8 cellular contexts compared by ENCODE assay signal in the genomic region with DNA sequence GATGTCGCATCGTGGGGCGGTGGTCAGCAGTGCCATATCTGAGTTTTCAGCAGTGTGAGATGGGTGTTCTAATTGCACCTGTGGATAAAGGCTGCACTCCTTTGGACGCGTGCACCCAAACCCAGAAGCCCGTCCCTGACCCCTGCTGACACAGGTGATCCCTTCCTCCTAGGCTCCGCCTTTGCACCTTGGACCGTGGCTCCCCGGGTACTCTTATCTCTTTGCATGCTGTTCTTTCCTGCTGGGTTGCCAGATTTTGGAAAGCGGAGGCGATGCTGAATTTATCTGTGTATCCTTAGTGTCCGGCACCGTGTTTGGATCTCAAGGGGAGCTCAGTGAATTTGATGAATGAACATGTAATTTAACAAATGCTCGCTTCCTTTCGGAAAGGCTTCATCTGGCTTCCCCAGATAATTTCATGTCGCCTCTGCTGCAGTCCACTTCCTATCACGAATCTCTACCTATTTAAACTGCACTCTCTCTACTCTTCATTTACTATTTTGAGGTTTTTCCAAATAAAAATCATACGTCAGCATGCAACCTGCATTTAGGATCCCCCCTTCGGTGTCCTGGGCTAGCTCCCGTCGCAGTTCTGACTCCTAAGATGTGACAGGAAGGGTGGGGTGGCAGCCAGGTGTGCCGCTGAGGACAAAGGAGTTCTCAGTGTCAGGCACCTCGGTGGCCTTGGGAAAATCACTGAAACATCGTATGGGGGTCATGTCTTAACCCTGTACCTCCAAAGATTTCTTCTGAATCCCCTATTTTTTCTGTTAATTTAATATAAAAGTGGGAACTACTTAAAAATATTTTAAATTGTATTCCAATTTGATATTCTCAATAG. TPM values are rescaled to one million over a fixed set of nuclear protein-coding genes. Genes with fewer than 3 reads are reported as not detected.
DNase-seq lines count a peak whose midpoint lies in the region; ATAC-seq and TF ChIP-seq lines count a peak whose summit lies in the region.

No MANE protein-coding gene starts in this region.

- no peak overlapping the region for H4K8ac ChIP-seq in mesendoderm (ENCODE audit: low read depth, low read length)

- no peak overlapping the region for H2AK5ac ChIP-seq in mesendoderm (ENCODE audit: low read length)

- TF ChIP-seq POLR2A in Peyer's patch (IDR thresholded peaks at IDR 0.05) (no peak), upper lobe of left lung (IDR thresholded peaks at IDR 0.05) (no peak)

- peak overlapping the region; percentile 30 for H3K23ac ChIP-seq in mesendoderm (ENCODE audit: low read length)

- no peaks in the 10 kb centered on the region for H3K79me1 ChIP-seq in mesendoderm (ENCODE audit: low read length)

- H3K9me3 ChIP-seq in Peyer's patch: no peaks in the 10 kb centered on the region
- no peaks in the 10 kb centered on the region for H3K9me3 ChIP-seq in upper lobe of left lung
- H3K9me3 ChIP-seq in BE2C: no peaks in the 10 kb centered on the region; the same call in 1 of the 2 replicates

- peak overlapping the region; percentile 81 for H3K18ac ChIP-seq in mesendoderm (ENCODE audit: low read length)

- peak overlapping the region; percentile 80 for H3K56ac ChIP-seq in mesendoderm (ENCODE audit: low read length)

- TF ChIP-seq EP300 in upper lobe of left lung (IDR thresholded peaks at IDR 0.05): no peak

- H3K4me1 ChIP-seq in Peyer's patch: peaks cover 0 to 12% (median 6%) of the 10 kb centered on the region in 4 donors
- H3K4me1 ChIP-seq in mesendoderm (ENCODE audit: control insufficient read depth, low read depth, low read length): peaks cover 6% of the 10 kb centered on the region
- H3K4me1 ChIP-seq in upper lobe of left lung: peaks cover 7 to 32% (median 13%) of the 10 kb centered on the region in 4 donors
- H3K4me1 ChIP-seq in BE2C: no peaks in the 10 kb centered on the region

- H3K27ac ChIP-seq in Peyer's patch: peak overlapping the region; percentile 61 to 96 (median 92)
- peak overlapping the region in 12 of 59 donors; percentile 7 to 83 (median 72) for H3K27ac ChIP-seq in dorsolateral prefrontal cortex
- H3K27ac ChIP-seq in mesendoderm (ENCODE audit: low read depth, low read length): peak overlapping the region; percentile 92
- H3K27ac ChIP-seq in upper lobe of left lung: peak overlapping the region; percentile 83 to 89 (median 88)

- H3K4ac ChIP-seq in mesendoderm (ENCODE audit: low read depth, low read length): no peak overlapping the region

- H3K4me2 ChIP-seq in mesendoderm (ENCODE audit: low read length): peak overlapping the region; percentile 80

- H2BK120ac ChIP-seq in mesendoderm (ENCODE audit: low read depth, low read length): no peak overlapping the region

- no CpG with 5 or more reads among the region's 24 CpGs for WGBS in mesendoderm (ENCODE audit: extremely low coverage, insufficient coverage, low lambda C conversion rate)
- WGBS in upper lobe of left lung, 2 donors: 6 to 7% methylated on average over 24 of the region's 24 CpGs

- no peak overlapping the region for H4K5ac ChIP-seq in mesendoderm (ENCODE audit: low read length)

- no peak overlapping the region for H2BK15ac ChIP-seq in mesendoderm (replicated peaks; ENCODE audit: low read depth)

- intact Hi-C loops in dorsolateral prefrontal cortex (cut with DNase I): loop anchor here (2.0 to 5.0 kb wide), 3 partner anchors 105 to 401 kb away; no protein-coding TSS in a partner anchor

- peak overlapping the region; percentile 68 for H3K9ac ChIP-seq in mesendoderm (ENCODE audit: low read length)

- H3K79me2 ChIP-seq in mesendoderm (ENCODE audit: control insufficient read depth, insufficient read depth, low read length): peaks cover 18% of the 10 kb centered on the region

- H3K4me3 ChIP-seq in GM12865 (ENCODE audit: low read depth, low read length): peak overlapping the region; percentile 30
- peak overlapping the region; percentile 57 to 75 (median 69) for H3K4me3 ChIP-seq in Peyer's patch
- peak overlapping the region; percentile 53 to 82 (median 69) for H3K4me3 ChIP-seq in dorsolateral prefrontal cortex
- peak overlapping the region; percentile 57 for H3K4me3 ChIP-seq in mesendoderm (ENCODE audit: low read length)
- H3K4me3 ChIP-seq in upper lobe of left lung: peak overlapping the region; percentile 51 to 69 (median 60)
- no peak overlapping the region for H3K4me3 ChIP-seq in BE2C (ENCODE audit: low read depth, low read length)

- DNase-seq in GM12865 (ENCODE audit: low read depth): no peak
- DNase-seq in Peyer's patch: peak; percentile 31 to 91 (median 89)
- peak in 2 of 10 donors; percentile 26 to 47 for DNase-seq in dorsolateral prefrontal cortex
- DNase-seq in mesendoderm: peak; percentile 58
- DNase-seq in upper lobe of left lung: peak in 1 of 2 donors; percentile 38
- no peak for DNase-seq in BE2C
- no peak for DNase-seq in H4 (ENCODE audit: low spot score)

- no peaks in the 10 kb centered on the region for H3K36me3 ChIP-seq in Peyer's patch
- H3K36me3 ChIP-seq in mesendoderm (ENCODE audit: control insufficient read depth, insufficient read depth, low read length): no peaks in the 10 kb centered on the region
- no peaks in the 10 kb centered on the region for H3K36me3 ChIP-seq in upper lobe of left lung
- no peaks in the 10 kb centered on the region for H3K36me3 ChIP-seq in BE2C

- no peak for TF ChIP-seq CTCF in GM12865 (IDR thresholded peaks at IDR 0.05; ENCODE audit: insufficient read depth, low read depth, low read length, missing control alignments)
- no peak for TF ChIP-seq CTCF in Peyer's patch (IDR thresholded peaks at IDR 0.05)
- TF ChIP-seq CTCF in dorsolateral prefrontal cortex (IDR thresholded peaks at IDR 0.05 in 54 of 56, conservative IDR thresholded peaks at IDR 0.05 in 2 of 56; ENCODE audit: low read depth in 1 of 56, partially characterized antibody in 56 of 56): no peak
- no peak for TF ChIP-seq CTCF in upper lobe of left lung (IDR thresholded peaks at IDR 0.05)
- TF ChIP-seq CTCF in BE2C (IDR thresholded peaks at IDR 0.05; ENCODE audit: low read depth, low read length): no peak

- no peaks in the 10 kb centered on the region for H3K27me3 ChIP-seq in Peyer's patch
- H3K27me3 ChIP-seq in dorsolateral prefrontal cortex: peaks cover 0 to 27% (median 0%) of the 10 kb centered on the region in 45 donors
- no peaks in the 10 kb centered on the region for H3K27me3 ChIP-seq in mesendoderm (ENCODE audit: insufficient read depth, low read length, poor library complexity)
- peaks cover 0 to 13% (median 2%) of the 10 kb centered on the region in 4 donors for H3K27me3 ChIP-seq in upper lobe of left lung
- peaks cover 58% of the 10 kb centered on the region for H3K27me3 ChIP-seq in BE2C

- H2BK5ac ChIP-seq in mesendoderm (ENCODE audit: low read length): no peak overlapping the region

- ATAC-seq in HG02798 (IDR thresholded peaks at IDR 0.05; ENCODE audit: poor library complexity, unreplicated experiment) (peak; percentile 18), upper lobe of left lung (ENCODE audit: low FRiP score in 2 of 2) (peak; percentile 28 to 48)

RNA-seq across cellular contexts. Expression of gene PERP, which starts 0.8 kb away (rescaled TPM):
- total RNA-seq in Peyer's patch (10 to 100 TPM in 3 of 4 donors, 1 to 10 TPM in 1; 7.4 to 84.8 (median 46.2) TPM), dorsolateral prefrontal cortex (1 to 10 TPM; 1.4 to 7.5 (median 3.3) TPM), upper lobe of left lung (10 to 100 TPM; 13.6 to 69.8 (median 26.1) TPM)
- 82.2 TPM for polyA plus RNA-seq in mesendoderm (2013, experiment 1 of 2)
- polyA plus RNA-seq in mesendoderm (2013, experiment 2 of 2): 82.8 TPM
- not detected for polyA plus RNA-seq in BE2C (2012; ENCODE audit: insufficient read depth, insufficient read length, low read depth)
- total RNA-seq in H4 (2014; rRNA removed; shearing (Covaris generic)): 40.0 and 47.8 TPM in 2 replicates

RNA-seq across cellular contexts. Expression of gene ARFGEF3, which starts 53.8 kb away (rescaled TPM):
- total RNA-seq in Peyer's patch (10 to 100 TPM in 2 of 4 donors, 1 to 10 TPM in 2; 8.9 to 12.0 (median 10.5) TPM), dorsolateral prefrontal cortex (10 to 100 TPM; 30.0 to 93.7 (median 67.0) TPM), upper lobe of left lung (10 to 100 TPM; 19.8 to 53.6 (median 30.5) TPM)
- polyA plus RNA-seq in mesendoderm (2013, experiment 1 of 2): 8.2 TPM
- 8.0 TPM for polyA plus RNA-seq in mesendoderm (2013, experiment 2 of 2)
- polyA plus RNA-seq in BE2C (2012; ENCODE audit: insufficient read depth, insufficient read length, low read depth): 0.14 TPM
- 0.10 and 0.23 TPM in 2 replicates for total RNA-seq in H4 (2014; rRNA removed; shearing (Covaris generic))

Comparison
In these comparisons a context has a peak if more than half of its experiments do, and no peak if none do; other contexts are left out.
1. DNase-seq: peak in Peyer's patch (3 of 3) and mesendoderm (single experiment); none in GM12865 (single experiment), BE2C (single experiment) and H4 (single experiment).